ENCODE assay signal across 8 cellular contexts in genomic region chrX:119272882-119273806, GRCh38. TPM values are rescaled to one million over a fixed set of nuclear protein-coding genes. Genes with fewer than 3 reads are reported as not detected.
A peak's percentile ranks its signal among the peaks of the same experiment; 100 is the strongest.
DNase-seq lines count a peak whose midpoint lies in the region; ATAC-seq, FAIRE-seq and TF ChIP-seq lines count a peak whose summit lies in the region.

No MANE protein-coding gene starts in this region.

- H3K27ac Mint-ChIP-seq in activated CD8-positive, alpha-beta memory T cell treated with anti-CD3 and anti-CD28 coated beads, Interleukin-2, amount 10 ng/mL, durations not matched to agents 7 days and 5 days: no peak overlapping the region
- H3K27ac Mint-ChIP-seq in neural crest cell (ENCODE audit: unreplicated experiment): peak overlapping the region; percentile 27

- H3K27ac ChIP-seq in endothelial cell of umbilical vein (ENCODE audit: insufficient read depth, low read depth, low read length): no peak overlapping the region

- TF ChIP-seq CTCF in endothelial cell of umbilical vein (IDR thresholded peaks at IDR 0.05; ENCODE audit: extremely low read depth in 1 of 2, insufficient read depth in 1 of 2, low read depth in 1 of 2, low read length in 2 of 2) (peak; percentile 33 to 43), neural crest cell (conservative IDR thresholded peaks at IDR 0.05) (no peak)

- ATAC-seq in GM21381 (IDR thresholded peaks at IDR 0.05; ENCODE audit: unreplicated experiment): peak; percentile 65
- ATAC-seq in activated CD8-positive, alpha-beta memory T cell treated with anti-CD3 and anti-CD28 coated beads, Interleukin-2, amount 10 ng/mL, durations not matched to agents 7 days and 5 days: peak; percentile 99
- ATAC-seq in GM18873 (IDR thresholded peaks at IDR 0.05; ENCODE audit: low FRiP score, unreplicated experiment): no peak
- no peak for ATAC-seq in HG02840 (IDR thresholded peaks at IDR 0.05; ENCODE audit: low FRiP score, unreplicated experiment)
- no peak for ATAC-seq in GM18861 (IDR thresholded peaks at IDR 0.05; ENCODE audit: unreplicated experiment)

- POLR2A ChIA-PET in endothelial cell of umbilical vein (lab: Charles Lee): no interaction called here

- dilution Hi-C loops in endothelial cell of umbilical vein (cut with MboI; ENCODE audit: extremely low pct_ligation_motif_present, low sequenced_read_pairs): no loop called here

- peaks cover 2 to 4% of the 10 kb centered on the region in 2 experiments for H3K27me3 ChIP-seq in endothelial cell of umbilical vein (ENCODE audit: control insufficient read depth in 2 of 2, insufficient read depth in 2 of 2, low read length in 2 of 2)

- no peak overlapping the region for H3K4me3 ChIP-seq in endothelial cell of umbilical vein (replicated peaks in 1 of 3; ENCODE audit: insufficient read depth in 1 of 3, low read depth in 1 of 3, low read length in 3 of 3)

- no peaks in the 10 kb centered on the region for H3K4me1 ChIP-seq in endothelial cell of umbilical vein (ENCODE audit: control insufficient read depth, extremely low read depth, insufficient read depth, low read length)

- no peaks in the 10 kb centered on the region for H3K9me3 Mint-ChIP-seq in activated CD8-positive, alpha-beta memory T cell treated with anti-CD3 and anti-CD28 coated beads, Interleukin-2, amount 10 ng/mL, durations not matched to agents 7 days and 5 days (ENCODE audit: low read depth)
- no peaks in the 10 kb centered on the region for H3K9me3 Mint-ChIP-seq in neural crest cell

- CTCF ChIA-PET in activated CD8-positive, alpha-beta memory T cell treated with anti-CD3 and anti-CD28 coated beads, Interleukin-2, amount 10 ng/mL, durations not matched to agents 7 days and 5 days (lab: Charles Lee): interaction anchor here (1.6 kb wide), 1 partner anchor 14 kb away, joined by 3 read pairs; no protein-coding TSS in a partner anchor
- CTCF ChIA-PET in endothelial cell of umbilical vein (lab: Charles Lee): interaction anchor here (0.7 to 1.1 kb wide), 3 partner anchors 10 to 51 kb away, joined by 3 read pairs; no protein-coding TSS in a partner anchor

- H3K27me3 Mint-ChIP-seq in activated CD8-positive, alpha-beta memory T cell treated with anti-CD3 and anti-CD28 coated beads, Interleukin-2, amount 10 ng/mL, durations not matched to agents 7 days and 5 days: peaks cover 25% of the 10 kb centered on the region
- H3K27me3 Mint-ChIP-seq in neural crest cell (ENCODE audit: low read depth): no peaks in the 10 kb centered on the region

- no peaks in the 10 kb centered on the region for H3K79me2 ChIP-seq in endothelial cell of umbilical vein (ENCODE audit: control insufficient read depth, insufficient read depth, low read length)

- H3K36me3 Mint-ChIP-seq in activated CD8-positive, alpha-beta memory T cell treated with anti-CD3 and anti-CD28 coated beads, Interleukin-2, amount 10 ng/mL, durations not matched to agents 7 days and 5 days: no peaks in the 10 kb centered on the region
- no peaks in the 10 kb centered on the region for H3K36me3 Mint-ChIP-seq in neural crest cell (ENCODE audit: low read depth)

- BruUV-seq in endothelial cell of umbilical vein (replicated peaks; lab: Mats Ljungman, UMichigan): no TSS peak

- no peak overlapping the region for H3K4me2 ChIP-seq in endothelial cell of umbilical vein (ENCODE audit: insufficient read depth, low read length)

- intact Hi-C loops in endothelial cell of umbilical vein (cut with micrococcal nuclease): no loop called here

- no peak overlapping the region for H3K9ac ChIP-seq in endothelial cell of umbilical vein (replicated peaks; ENCODE audit: extremely low read depth, insufficient read depth, low read length)

- DNase-seq in activated CD8-positive, alpha-beta memory T cell treated with anti-CD3 and anti-CD28 coated beads, Interleukin-2, amount 10 ng/mL, durations not matched to agents 7 days and 5 days: peak; percentile 74
- DNase-seq in endothelial cell of umbilical vein (ENCODE audit: low read depth, low spot score) (peak; percentile 19), neural crest cell (ENCODE audit: low read depth, low spot score) (no peak), NCI-H2196 treated with DMSO at 0.1 percent for 48 hours (lab: John Stamatoyannopoulos, UW; ENCODE audit: unreplicated experiment) (no peak)

- TF ChIP-seq POLR2A in endothelial cell of umbilical vein (IDR thresholded peaks at IDR 0.05; ENCODE audit: low read depth, low read length): no peak

- peak overlapping the region; percentile 23 for H2AFZ ChIP-seq in endothelial cell of umbilical vein (ENCODE audit: low read depth, low read length)

- H3K36me3 ChIP-seq in endothelial cell of umbilical vein (ENCODE audit: control insufficient read depth in 2 of 2, extremely low read depth in 1 of 2, insufficient read depth in 2 of 2, low read length in 2 of 2): no peaks in the 10 kb centered on the region

- peak; percentile 86 for FAIRE-seq in endothelial cell of umbilical vein (lab: Jason Lieb, UNC)

- no peaks in the 10 kb centered on the region for H3K9me1 ChIP-seq in endothelial cell of umbilical vein (replicated peaks; ENCODE audit: control insufficient read depth, extremely low read depth, insufficient read depth, low read length)

- no peaks in the 10 kb centered on the region for H3K9me3 ChIP-seq in endothelial cell of umbilical vein (replicated peaks; ENCODE audit: control insufficient read depth, insufficient read depth, low read length)

- peaks cover 8% of the 10 kb centered on the region for H3K4me1 Mint-ChIP-seq in activated CD8-positive, alpha-beta memory T cell treated with anti-CD3 and anti-CD28 coated beads, Interleukin-2, amount 10 ng/mL, durations not matched to agents 7 days and 5 days
- no peaks in the 10 kb centered on the region for H3K4me1 Mint-ChIP-seq in neural crest cell

- H4K20me1 ChIP-seq in endothelial cell of umbilical vein (replicated peaks; ENCODE audit: control insufficient read depth, extremely low read depth, insufficient read depth, low read length): no peaks in the 10 kb centered on the region

- peak overlapping the region; percentile 52 for H3K4me3 Mint-ChIP-seq in activated CD8-positive, alpha-beta memory T cell treated with anti-CD3 and anti-CD28 coated beads, Interleukin-2, amount 10 ng/mL, durations not matched to agents 7 days and 5 days
- no peak overlapping the region for H3K4me3 Mint-ChIP-seq in neural crest cell

TF ChIP-seq in endothelial cell of umbilical vein, 7 proteins besides CTCF, POLR2A, EP300 and RAD21:
- TF ChIP-seq FOS (IDR thresholded peaks at IDR 0.05; ENCODE audit: borderline replicate concordance, insufficient read depth, low read length) (no peak), MYC (IDR thresholded peaks at IDR 0.05; ENCODE audit: low read depth, low read length) (no peak), POLR2AphosphoS5 (IDR thresholded peaks at IDR 0.05; ENCODE audit: insufficient read depth, low read depth, low read length) (no peak), EZH2 (IDR thresholded peaks at IDR 0.05; ENCODE audit: borderline replicate concordance, low read depth, low read length, severe bottlenecking) (no peak), JUN (IDR thresholded peaks at IDR 0.05; ENCODE audit: borderline replicate concordance, insufficient read depth, insufficient read length, low read depth) (no peak), GATA2 (IDR thresholded peaks at IDR 0.05; ENCODE audit: insufficient read depth, insufficient read length, low read depth, low read length) (no peak), MAX (IDR thresholded peaks at IDR 0.05; ENCODE audit: insufficient read depth, insufficient read length) (no peak)

RNA-seq across cellular contexts. Expression of gene PGRMC1, which starts 37.1 kb away (rescaled TPM):
- total RNA-seq in activated CD8-positive, alpha-beta memory T cell treated with anti-CD3 and anti-CD28 coated beads, Interleukin-2, amount 10 ng/mL, durations not matched to agents 7 days and 5 days: 10 to 100 TPM; 26.3 to 32.5 TPM
- total RNA-seq in endothelial cell of umbilical vein: 59.2 and 61.8 TPM in 2 replicates
- polyA plus RNA-seq in endothelial cell of umbilical vein: 37.4 and 43.7 TPM in 2 replicates
- polyA plus RNA-seq in endothelial cell of umbilical vein (2011; cell fraction: cytosol; rRNA removed): 39.0 and 45.1 TPM in 2 replicates
- polyA plus RNA-seq in endothelial cell of umbilical vein (2011; cell fraction: nucleus; rRNA removed): 16.9 and 22.1 TPM in 2 replicates
- 49.0 and 57.0 TPM in 2 replicates for polyA plus RNA-seq in endothelial cell of umbilical vein (2012)
- 29.5 and 34.8 TPM in 2 replicates for polyA minus RNA-seq in endothelial cell of umbilical vein
- 53.8 TPM for polyA minus RNA-seq in endothelial cell of umbilical vein (2011; cell fraction: cytosol; rRNA and poly(A)+ RNA removed)
- 7.5 and 9.1 TPM in 2 replicates for polyA minus RNA-seq in endothelial cell of umbilical vein (2011; cell fraction: nucleus; rRNA and poly(A)+ RNA removed)
- total RNA-seq in neural crest cell: 202 and 210 TPM in 2 replicates

Comparison
In these comparisons a context has a peak if more than half of its experiments do, and no peak if none do; other contexts are left out.
1. ATAC-seq: peak in GM21381 (single experiment) and activated CD8-positive, alpha-beta memory T cell treated with anti-CD3 and anti-CD28 coated beads, Interleukin-2, amount 10 ng/mL, durations not matched to agents 7 days and 5 days (single experiment); none in GM18873 (single experiment), HG02840 (single experiment) and GM18861 (single experiment).
2. DNase-seq: peak in activated CD8-positive, alpha-beta memory T cell treated with anti-CD3 and anti-CD28 coated beads, Interleukin-2, amount 10 ng/mL, durations not matched to agents 7 days and 5 days (single experiment) and endothelial cell of umbilical vein (single experiment); none in neural crest cell (single experiment) and NCI-H2196 treated with DMSO at 0.1 percent for 48 hours (single experiment).